In the genomic region with DNA sequence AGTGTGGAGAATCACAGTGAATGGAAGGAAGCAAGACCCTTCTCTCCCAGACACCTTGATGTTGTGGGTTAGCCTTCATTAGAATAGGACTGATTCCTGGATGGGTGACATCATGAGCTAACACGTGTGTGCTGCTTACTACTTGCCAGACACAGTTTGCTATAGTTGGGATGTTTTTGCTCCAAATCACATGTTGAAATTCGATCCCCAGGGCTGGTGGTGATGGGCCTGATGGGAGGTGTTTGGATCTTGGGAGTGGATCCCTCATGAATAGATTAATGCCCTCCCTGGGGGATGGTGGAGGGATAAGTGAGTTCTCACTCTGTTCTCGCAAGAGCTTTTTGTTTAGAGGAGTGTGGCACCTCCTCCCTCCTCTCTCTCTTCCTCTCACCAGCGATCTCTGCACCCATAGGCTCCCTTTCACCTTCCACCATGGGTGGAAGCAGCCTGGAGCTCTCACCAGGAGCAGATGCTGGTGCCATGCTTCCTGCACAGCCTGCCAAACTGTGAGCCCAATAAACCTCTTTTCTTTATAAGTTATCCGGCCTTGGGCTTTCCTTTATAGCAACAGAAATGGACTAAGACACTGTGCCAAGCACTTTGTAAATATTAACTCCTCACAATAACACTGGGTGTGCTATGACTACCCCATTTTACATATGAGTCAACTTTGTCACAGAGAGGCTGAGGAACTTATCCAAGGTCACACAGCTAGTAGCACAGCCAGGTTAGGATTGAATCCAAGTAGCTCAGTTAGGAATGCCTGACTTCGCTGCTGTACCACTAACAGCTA, we compare ENCODE assay signal across 19 cellular contexts.
DNase-seq lines count a peak whose midpoint lies in the region; ATAC-seq and TF ChIP-seq lines count a peak whose summit lies in the region.
"Had no signal": no experiment of that assay in that cellular context is flagged by ENCODE, and none has a peak within 500 bp of the region (broad histone marks: within the 10 kb centered on the region; RNA-seq: fewer than 3 reads in every experiment).

No MANE protein-coding gene starts in this region.

- no peak for TF ChIP-seq POLR2A in gastroesophageal sphincter (IDR thresholded peaks at IDR 0.05)

- no peaks in the 10 kb centered on the region for H3K9me3 Mint-ChIP-seq in neural progenitor cell
- H3K9me3 Mint-ChIP-seq in CD4-positive, alpha-beta T cell, result no peaks in the 10 kb centered on the region

- ATAC-seq in CD4-positive, alpha-beta T cell (ENCODE audit: poor library complexity), result no peak
- ATAC-seq in gastroesophageal sphincter, result no peak
- ATAC-seq: activated CD4-positive, alpha-beta T cell treated with anti-CD3 and anti-CD28 coated beads for 36 hours; Panc1 had no signal

- no peak overlapping the region for H3K4me3 ChIP-seq in GM23248
- no peak overlapping the region for H3K4me3 ChIP-seq in neural progenitor cell
- H3K4me3 ChIP-seq in gastroesophageal sphincter, result no peak overlapping the region
- H3K4me3 ChIP-seq: HAP-1, skin epidermis had no signal

- intact Hi-C loops in CD4-positive, alpha-beta T cell (cut with DNase I, micrococcal nuclease), result no loop called here

- H3K27me3 ChIP-seq in GM23248 (replicated peaks; ENCODE audit: insufficient read depth), result no peaks in the 10 kb centered on the region
- H3K27me3 ChIP-seq in neural progenitor cell, result peaks cover under 1% of the 10 kb centered on the region
- no peaks in the 10 kb centered on the region for H3K27me3 ChIP-seq in CD4-positive, alpha-beta T cell (ENCODE audit: control insufficient read depth, insufficient read depth, low read length)
- H3K27me3 ChIP-seq in gastroesophageal sphincter, result peaks cover 22% of the 10 kb centered on the region

- H3K4me1 Mint-ChIP-seq in neural progenitor cell, result peaks cover 44% of the 10 kb centered on the region
- H3K4me1 Mint-ChIP-seq in CD4-positive, alpha-beta T cell (ENCODE audit: low read depth), result no peaks in the 10 kb centered on the region

- DNase-seq in GM23248 (peak; percentile 30), SK-MEL-5 (ENCODE audit: low read depth, low spot score) (peak; percentile 30), fibroblast of gingiva (ENCODE audit: low read depth) (peak; percentile 22), neural progenitor cell (ENCODE audit: low spot score) (no peak), NCI-H2029 treated with DMSO at 0.1 percent for 48 hours (lab: John Stamatoyannopoulos, UW) (no peak), SKM-1 treated with dmso at 0.1 percent for 144 hours (lab: John Stamatoyannopoulos, UW; ENCODE audit: unreplicated experiment) (no peak)
- DNase-seq in CD4-positive, alpha-beta T cell, result no peak
- DNase-seq: activated CD4-positive, alpha-beta T cell treated with anti-CD3 and anti-CD28 coated beads for 36 hours; activated gamma-delta T cell; NCI-H1930; NCI-H774; posterior cingulate gyrus; SK-N-SH; stimulated activated CD4-positive, alpha-beta T cell treated with anti-CD3 and anti-CD28 coated beads, Interleukin-4, amount 100 ng/mL, for 4 hours; substantia nigra had no signal

- peaks cover 14% of the 10 kb centered on the region for H3K27me3 Mint-ChIP-seq in neural progenitor cell (ENCODE audit: insufficient read depth, low read depth)
- peaks cover 13% of the 10 kb centered on the region for H3K27me3 Mint-ChIP-seq in CD4-positive, alpha-beta T cell

- in situ Hi-C loops in GM23248 (cut with MboI), result no loop called here
- in situ Hi-C loops in SK-MEL-5 (cut with HindIII; ENCODE audit: low pct_unique_long_range_greater_than_20kb, low sequenced_read_pairs), result no loop called here

- H3K4me1 ChIP-seq in GM23248 (ENCODE audit: insufficient read depth), result peaks cover 8% of the 10 kb centered on the region; the same call in 1 of the 2 replicates
- peaks cover 18% of the 10 kb centered on the region for H3K4me1 ChIP-seq in neural progenitor cell
- no peaks in the 10 kb centered on the region for H3K4me1 ChIP-seq in gastroesophageal sphincter
- H3K4me1 ChIP-seq: HAP-1 had no signal

- H3K79me2 ChIP-seq in GM23248 (ENCODE audit: insufficient read depth) (no peaks in the 10 kb centered on the region), neural progenitor cell (ENCODE audit: low read depth) (no peaks in the 10 kb centered on the region)

- CTCF ChIA-PET in CD4-positive, alpha-beta T cell (lab: Charles Lee), result no interaction called here

- H2AFZ ChIP-seq in GM23248, result no peak overlapping the region
- no peak overlapping the region for H2AFZ ChIP-seq in neural progenitor cell (replicated peaks)

- POLR2A ChIA-PET in CD4-positive, alpha-beta T cell (lab: Charles Lee), result no interaction called here

- 56% methylated on average over 6 of the region's 6 CpGs for WGBS in GM23248 (ENCODE audit: low coverage in 1 of 2, low lambda C conversion rate in 2 of 2, missing lambda C conversion rate in 2 of 2), 2 experiments
- 55 to 63% methylated on average over 4 to 6 of the region's 6 CpGs for WGBS in gastroesophageal sphincter (ENCODE audit: low coverage in 1 of 2), 2 donors

- H3K36me3 ChIP-seq in GM23248 (ENCODE audit: low read depth), result no peaks in the 10 kb centered on the region
- no peaks in the 10 kb centered on the region for H3K36me3 ChIP-seq in neural progenitor cell
- no peaks in the 10 kb centered on the region for H3K36me3 ChIP-seq in gastroesophageal sphincter
- H3K36me3 ChIP-seq: HAP-1 had no signal

- no peak for TF ChIP-seq CTCF in neural progenitor cell (IDR thresholded peaks at IDR 0.05)
- no peak for TF ChIP-seq CTCF in CD4-positive, alpha-beta T cell (IDR thresholded peaks at IDR 0.05)
- no peak for TF ChIP-seq CTCF in gastroesophageal sphincter (IDR thresholded peaks at IDR 0.05)

- H3K36me3 Mint-ChIP-seq in neural progenitor cell, result no peaks in the 10 kb centered on the region
- H3K36me3 Mint-ChIP-seq in CD4-positive, alpha-beta T cell (ENCODE audit: low read depth), result no peaks in the 10 kb centered on the region

- no peaks in the 10 kb centered on the region for H3K9me3 ChIP-seq in GM23248 (ENCODE audit: low read depth)
- H3K9me3 ChIP-seq in neural progenitor cell (ENCODE audit: low read depth), result no peaks in the 10 kb centered on the region
- no peaks in the 10 kb centered on the region for H3K9me3 ChIP-seq in CD4-positive, alpha-beta T cell (ENCODE audit: control insufficient read depth, low read length)
- no peaks in the 10 kb centered on the region for H3K9me3 ChIP-seq in gastroesophageal sphincter
- H3K9me3 ChIP-seq: HAP-1, SK-N-SH had no signal

- H3K4me2 ChIP-seq in GM23248 (ENCODE audit: unreplicated experiment) (no peak overlapping the region), neural progenitor cell (no peak overlapping the region)
- H3K4me2 ChIP-seq: SK-N-SH had no signal

- H4K20me1 ChIP-seq in GM23248 (ENCODE audit: insufficient read depth) (no peaks in the 10 kb centered on the region), neural progenitor cell (ENCODE audit: low read depth) (no peaks in the 10 kb centered on the region)

- H3K9me2 ChIP-seq in GM23248 (ENCODE audit: insufficient read depth), result no peaks in the 10 kb centered on the region
- H3K9me2 ChIP-seq: SK-N-SH had no signal

- H3K27ac ChIP-seq in GM23248 (no peak overlapping the region), neural progenitor cell (no peak overlapping the region), gastroesophageal sphincter (no peak overlapping the region)
- H3K27ac ChIP-seq in CD4-positive, alpha-beta T cell (ENCODE audit: low read depth, low read length), result no peak overlapping the region
- H3K27ac ChIP-seq: skin epidermis had no signal

- H3K9ac ChIP-seq in GM23248 (no peak overlapping the region), neural progenitor cell (no peak overlapping the region)
- H3K9ac ChIP-seq: SK-N-SH had no signal

- TF ChIP-seq EP300 in gastroesophageal sphincter (IDR thresholded peaks at IDR 0.05), result no peak

- H3K4me3 Mint-ChIP-seq in neural progenitor cell, result no peak overlapping the region
- no peak overlapping the region for H3K4me3 Mint-ChIP-seq in CD4-positive, alpha-beta T cell
- H3K4me3 Mint-ChIP-seq: activated CD4-positive, alpha-beta T cell treated with anti-CD3 and anti-CD28 coated beads for 36 hours had no signal

- H3K27ac Mint-ChIP-seq in neural progenitor cell, result peak overlapping the region; percentile 61
- no peak overlapping the region for H3K27ac Mint-ChIP-seq in CD4-positive, alpha-beta T cell
- H3K27ac Mint-ChIP-seq: activated CD4-positive, alpha-beta T cell treated with anti-CD3 and anti-CD28 coated beads for 36 hours had no signal

- H3F3A ChIP-seq in GM23248 (ENCODE audit: insufficient read depth) (peaks cover 9% of the 10 kb centered on the region), neural progenitor cell (ENCODE audit: low read depth) (peaks cover 17% of the 10 kb centered on the region)

Comparison
In these comparisons a context has a peak if more than half of its experiments do, and no peak if none do; other contexts are left out.
1. DNase-seq: peak in GM23248 (single experiment), SK-MEL-5 (single experiment) and fibroblast of gingiva (single experiment); none in neural progenitor cell (single experiment), NCI-H2029 treated with DMSO at 0.1 percent for 48 hours (single experiment), CD4-positive, alpha-beta T cell (0 of 10) and SKM-1 treated with dmso at 0.1 percent for 144 hours (single experiment).